Comparison of ENCODE assay signal across 8 cellular contexts in the genomic region with DNA sequence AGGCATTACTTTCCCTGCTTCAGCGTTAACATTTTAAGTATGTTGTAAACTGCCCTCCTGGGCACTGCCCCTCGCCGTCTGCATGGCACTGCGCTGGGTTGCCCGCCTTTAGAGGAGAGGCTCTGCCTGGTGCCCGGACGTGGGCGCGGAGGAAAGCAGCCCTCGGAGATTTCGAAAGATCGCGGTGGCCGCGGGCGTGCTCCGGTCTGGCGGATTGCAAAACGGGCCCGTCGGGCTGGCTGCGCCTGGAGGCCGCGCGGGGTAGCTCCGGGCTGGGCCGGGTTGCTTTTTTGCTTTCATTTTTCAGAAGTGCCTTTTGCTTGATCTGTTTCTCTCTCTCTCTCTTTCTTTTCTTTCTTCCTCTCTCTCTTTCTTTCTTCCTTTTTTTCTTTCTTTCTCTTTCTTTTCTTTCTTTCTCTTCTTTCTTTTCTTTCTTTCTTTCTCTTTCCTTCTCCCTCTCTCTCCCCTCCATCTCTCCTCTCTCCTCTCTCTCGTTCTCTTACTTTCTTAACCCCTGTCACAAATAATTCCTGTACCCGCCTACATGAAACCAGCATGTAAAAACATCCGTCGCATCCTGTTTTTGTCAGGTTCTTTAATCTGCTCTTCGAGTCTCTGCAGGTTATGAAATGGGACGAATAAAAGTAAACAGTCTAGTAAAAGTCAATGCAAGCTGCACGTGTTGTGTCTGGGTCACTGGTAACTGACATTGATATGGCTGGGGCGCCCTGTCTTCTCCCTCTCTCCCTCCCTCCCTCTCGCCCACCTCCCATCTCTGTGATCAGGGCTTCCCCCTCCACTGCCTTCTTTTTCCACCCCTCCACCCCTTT. TPM values are rescaled to one million over a fixed set of nuclear protein-coding genes. Genes with fewer than 3 reads are reported as not detected.
DNase-seq lines count a peak whose midpoint lies in the region; ATAC-seq lines count a peak whose summit lies in the region.

No MANE protein-coding gene starts in this region.

- H3K36me3 Mint-ChIP-seq in activated CD4-positive, alpha-beta memory T cell treated with anti-CD3 and anti-CD28 coated beads, Interleukin-2, amount 10 ng/mL, durations not matched to agents 7 days and 5 days (ENCODE audit: low read depth), result no peaks in the 10 kb centered on the region
- no peaks in the 10 kb centered on the region for H3K36me3 Mint-ChIP-seq in stimulated activated memory B cell treated with anti-CD40 and anti-IgM and Interleukin-4, amounts not matched to agents 10 μg/mL and 1 μg/mL and 100 μg/mL, for 72 hours

- no peak overlapping the region for H3K27ac Mint-ChIP-seq in activated CD4-positive, alpha-beta memory T cell treated with anti-CD3 and anti-CD28 coated beads, Interleukin-2, amount 10 ng/mL, durations not matched to agents 7 days and 5 days
- peak overlapping the region; percentile 68 for H3K27ac Mint-ChIP-seq in stimulated activated memory B cell treated with anti-CD40 and anti-IgM and Interleukin-4, amounts not matched to agents 10 μg/mL and 1 μg/mL and 100 μg/mL, for 72 hours

- DNase-seq in NCI-H2196 treated with DMSO at 0.1 percent for 48 hours (lab: John Stamatoyannopoulos, UW; ENCODE audit: unreplicated experiment) (peak; percentile 1), NCI-H2196 (lab: John Stamatoyannopoulos, UW; ENCODE audit: unreplicated experiment) (no peak), NCI-H2029 treated with DMSO at 0.1 percent for 48 hours (lab: John Stamatoyannopoulos, UW) (peak; percentile 72), epidermal melanocyte (ENCODE audit: insufficient read length, low spot score) (peak; percentile 72), mucosa of gallbladder (ENCODE audit: low spot score) (peak; percentile 66)
- peak; percentile 73 for DNase-seq in activated CD4-positive, alpha-beta memory T cell treated with anti-CD3 and anti-CD28 coated beads, Interleukin-2, amount 10 ng/mL, durations not matched to agents 7 days and 5 days

- peaks cover 39% of the 10 kb centered on the region for H3K4me1 Mint-ChIP-seq in activated CD4-positive, alpha-beta memory T cell treated with anti-CD3 and anti-CD28 coated beads, Interleukin-2, amount 10 ng/mL, durations not matched to agents 7 days and 5 days
- H3K4me1 Mint-ChIP-seq in stimulated activated memory B cell treated with anti-CD40 and anti-IgM and Interleukin-4, amounts not matched to agents 10 μg/mL and 1 μg/mL and 100 μg/mL, for 72 hours, result peaks cover 43% of the 10 kb centered on the region

- POLR2A ChIA-PET in activated CD4-positive, alpha-beta memory T cell treated with anti-CD3 and anti-CD28 coated beads, Interleukin-2, amount 10 ng/mL, durations not matched to agents 7 days and 5 days (lab: Charles Lee), result interaction anchor here (1.1 to 1.4 kb wide), 2 partner anchors 78 to 830 kb away, joined by 3 to 4 read pairs; a partner anchor contains a TSS

- peaks cover 67% of the 10 kb centered on the region for H3K27me3 Mint-ChIP-seq in activated CD4-positive, alpha-beta memory T cell treated with anti-CD3 and anti-CD28 coated beads, Interleukin-2, amount 10 ng/mL, durations not matched to agents 7 days and 5 days
- H3K27me3 Mint-ChIP-seq in stimulated activated memory B cell treated with anti-CD40 and anti-IgM and Interleukin-4, amounts not matched to agents 10 μg/mL and 1 μg/mL and 100 μg/mL, for 72 hours, result peaks cover 60% of the 10 kb centered on the region

- H3K4me3 Mint-ChIP-seq in activated CD4-positive, alpha-beta memory T cell treated with anti-CD3 and anti-CD28 coated beads, Interleukin-2, amount 10 ng/mL, durations not matched to agents 7 days and 5 days, result peak overlapping the region; percentile 79
- H3K4me3 Mint-ChIP-seq in stimulated activated memory B cell treated with anti-CD40 and anti-IgM and Interleukin-4, amounts not matched to agents 10 μg/mL and 1 μg/mL and 100 μg/mL, for 72 hours, result peak overlapping the region; percentile 92

- CTCF ChIA-PET in activated CD4-positive, alpha-beta memory T cell treated with anti-CD3 and anti-CD28 coated beads, Interleukin-2, amount 10 ng/mL, durations not matched to agents 7 days and 5 days (lab: Charles Lee), result interaction anchor here (1.9 kb wide), 1 partner anchor 747 kb away, joined by 5 read pairs; no protein-coding TSS in a partner anchor

- no peaks in the 10 kb centered on the region for H3K9me3 Mint-ChIP-seq in activated CD4-positive, alpha-beta memory T cell treated with anti-CD3 and anti-CD28 coated beads, Interleukin-2, amount 10 ng/mL, durations not matched to agents 7 days and 5 days
- H3K9me3 Mint-ChIP-seq in stimulated activated memory B cell treated with anti-CD40 and anti-IgM and Interleukin-4, amounts not matched to agents 10 μg/mL and 1 μg/mL and 100 μg/mL, for 72 hours, result no peaks in the 10 kb centered on the region

- ATAC-seq in HG02610 (IDR thresholded peaks at IDR 0.05; ENCODE audit: unreplicated experiment), result peak; percentile 64
- ATAC-seq in stimulated activated memory B cell treated with anti-CD40 and anti-IgM and Interleukin-4, amounts not matched to agents 10 μg/mL and 1 μg/mL and 100 μg/mL, for 72 hours, result peak; percentile 68

RNA-seq across cellular contexts. Expression of a gene that starts 1.7 kb away (rescaled TPM):
- not detected for total RNA-seq in activated CD4-positive, alpha-beta memory T cell treated with anti-CD3 and anti-CD28 coated beads, Interleukin-2, amount 10 ng/mL, durations not matched to agents 7 days and 5 days
- total RNA-seq in mucosa of gallbladder, result 3.8 TPM
